ENCODE assay signal across 14 cellular contexts in the genomic region with DNA sequence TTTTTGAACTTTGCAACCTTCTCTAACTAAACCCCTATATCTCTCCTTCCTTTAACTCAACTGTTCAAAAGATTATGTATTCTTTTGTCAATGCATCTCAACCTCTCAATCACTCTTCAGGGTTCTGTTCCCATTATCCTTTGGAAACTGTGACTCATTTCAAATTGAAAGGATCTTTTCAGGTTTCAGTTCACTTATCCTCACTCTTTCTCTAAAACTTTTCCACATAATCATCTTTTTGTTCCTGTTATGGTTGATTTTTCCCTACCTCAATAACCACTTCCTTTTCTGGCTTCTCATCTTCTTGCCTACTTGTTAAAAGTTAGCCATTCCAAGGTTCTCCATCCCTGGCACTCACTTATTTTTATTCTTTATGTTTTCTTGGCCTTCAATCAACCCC.
"Had no signal": no experiment of that assay in that cellular context is flagged by ENCODE, and none has a peak within 500 bp of the region (broad histone marks: within the 10 kb centered on the region; RNA-seq: fewer than 3 reads in every experiment).

No MANE protein-coding gene starts in this region.

- ATAC-seq: heart left ventricle; left lobe of liver; mucosa of descending colon; naive thymus-derived CD8-positive, alpha-beta T cell had no signal

- DNase-seq: effector CD4-positive, alpha-beta T cell; endodermal cell; heart left ventricle; hippocampal formation; kidney glomerular epithelial cell; mucosa of descending colon; naive thymus-derived CD8-positive, alpha-beta T cell; posterior cingulate gyrus; sigmoid colon; stimulated activated naive CD4-positive, alpha-beta T cell; stomach; substantia nigra; transverse colon had no signal

- H3K27me3 Mint-ChIP-seq: naive thymus-derived CD8-positive, alpha-beta T cell had no signal

- H3K4me3 Mint-ChIP-seq: endodermal cell; naive thymus-derived CD8-positive, alpha-beta T cell had no signal

- H3K27ac Mint-ChIP-seq: endodermal cell; naive thymus-derived CD8-positive, alpha-beta T cell had no signal

- H3K9me3 Mint-ChIP-seq: endodermal cell had no signal

- H3K4me1 Mint-ChIP-seq: naive thymus-derived CD8-positive, alpha-beta T cell had no signal
